Comparison of ENCODE assay signal across 1 cellular context in genomic region chr20:53646550-53646949, GRCh38.
A peak's percentile ranks its signal among the peaks of the same experiment; 100 is the strongest.
TF ChIP-seq lines count a peak whose summit lies in the region.

No MANE protein-coding gene starts in this region.

TF ChIP-seq in HEK293, 187 proteins besides CTCF, POLR2A, EP300 and RAD21:
- no peak for TF ChIP-seq ELK4 (IDR thresholded peaks at IDR 0.05; ENCODE audit: borderline replicate concordance, low read depth, low read length)
- 0 out of 2 replicates have a peak, but pooled peaks have one; percentile 39 for TF ChIP-seq ZNF596 (tag by site-specific recombination; IDR thresholded peaks at IDR 0.05)
